ENCODE assay signal across 2 cellular contexts in the genomic region with DNA sequence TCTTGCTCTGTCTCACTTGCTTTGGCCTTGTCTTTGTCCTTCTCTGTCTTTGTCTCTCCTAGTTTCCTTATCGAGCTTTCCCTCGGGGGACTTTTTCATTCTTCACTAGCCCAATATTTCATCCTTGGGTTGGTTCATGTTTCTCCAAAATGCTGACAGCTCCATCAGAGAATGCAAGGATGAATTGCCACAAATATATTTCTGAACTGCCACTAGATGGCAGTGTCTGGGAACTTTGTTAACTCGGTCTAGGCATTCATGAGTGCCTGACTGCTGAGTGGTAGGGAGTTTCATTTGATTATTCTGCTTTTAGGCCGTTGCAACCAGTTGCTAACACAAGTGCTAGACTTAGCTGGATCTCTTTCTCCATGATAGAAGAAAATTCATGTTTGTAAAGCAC.
TF ChIP-seq lines count a peak whose summit lies in the region.

No MANE protein-coding gene starts in this region.

TF ChIP-seq in GM23338, 12 proteins besides CTCF, POLR2A, EP300 and RAD21:
- TF ChIP-seq, protein P1, sequence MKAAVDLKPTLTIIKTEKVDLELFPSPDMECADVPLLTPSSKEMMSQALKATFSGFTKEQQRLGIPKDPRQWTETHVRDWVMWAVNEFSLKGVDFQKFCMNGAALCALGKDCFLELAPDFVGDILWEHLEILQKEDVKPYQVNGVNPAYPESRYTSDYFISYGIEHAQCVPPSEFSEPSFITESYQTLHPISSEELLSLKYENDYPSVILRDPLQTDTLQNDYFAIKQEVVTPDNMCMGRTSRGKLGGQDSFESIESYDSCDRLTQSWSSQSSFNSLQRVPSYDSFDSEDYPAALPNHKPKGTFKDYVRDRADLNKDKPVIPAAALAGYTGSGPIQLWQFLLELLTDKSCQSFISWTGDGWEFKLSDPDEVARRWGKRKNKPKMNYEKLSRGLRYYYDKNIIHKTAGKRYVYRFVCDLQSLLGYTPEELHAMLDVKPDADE (IDR thresholded peaks at IDR 0.05) = no peak
- TF ChIP-seq EZH2 (IDR thresholded peaks at IDR 0.05; ENCODE audit: low read depth, unreplicated experiment) = no peak
- no peak for TF ChIP-seq ZNF331 (CRISPR knock-in tag; IDR thresholded peaks at IDR 0.05; ENCODE audit: low read depth)
- TF ChIP-seq STAT1 (IDR thresholded peaks at IDR 0.05; ENCODE audit: unreplicated experiment) = no peak
- TF ChIP-seq POLR2AphosphoS5 (IDR thresholded peaks at IDR 0.05; ENCODE audit: low read depth) = no peak
- TF ChIP-seq, protein P2, sequence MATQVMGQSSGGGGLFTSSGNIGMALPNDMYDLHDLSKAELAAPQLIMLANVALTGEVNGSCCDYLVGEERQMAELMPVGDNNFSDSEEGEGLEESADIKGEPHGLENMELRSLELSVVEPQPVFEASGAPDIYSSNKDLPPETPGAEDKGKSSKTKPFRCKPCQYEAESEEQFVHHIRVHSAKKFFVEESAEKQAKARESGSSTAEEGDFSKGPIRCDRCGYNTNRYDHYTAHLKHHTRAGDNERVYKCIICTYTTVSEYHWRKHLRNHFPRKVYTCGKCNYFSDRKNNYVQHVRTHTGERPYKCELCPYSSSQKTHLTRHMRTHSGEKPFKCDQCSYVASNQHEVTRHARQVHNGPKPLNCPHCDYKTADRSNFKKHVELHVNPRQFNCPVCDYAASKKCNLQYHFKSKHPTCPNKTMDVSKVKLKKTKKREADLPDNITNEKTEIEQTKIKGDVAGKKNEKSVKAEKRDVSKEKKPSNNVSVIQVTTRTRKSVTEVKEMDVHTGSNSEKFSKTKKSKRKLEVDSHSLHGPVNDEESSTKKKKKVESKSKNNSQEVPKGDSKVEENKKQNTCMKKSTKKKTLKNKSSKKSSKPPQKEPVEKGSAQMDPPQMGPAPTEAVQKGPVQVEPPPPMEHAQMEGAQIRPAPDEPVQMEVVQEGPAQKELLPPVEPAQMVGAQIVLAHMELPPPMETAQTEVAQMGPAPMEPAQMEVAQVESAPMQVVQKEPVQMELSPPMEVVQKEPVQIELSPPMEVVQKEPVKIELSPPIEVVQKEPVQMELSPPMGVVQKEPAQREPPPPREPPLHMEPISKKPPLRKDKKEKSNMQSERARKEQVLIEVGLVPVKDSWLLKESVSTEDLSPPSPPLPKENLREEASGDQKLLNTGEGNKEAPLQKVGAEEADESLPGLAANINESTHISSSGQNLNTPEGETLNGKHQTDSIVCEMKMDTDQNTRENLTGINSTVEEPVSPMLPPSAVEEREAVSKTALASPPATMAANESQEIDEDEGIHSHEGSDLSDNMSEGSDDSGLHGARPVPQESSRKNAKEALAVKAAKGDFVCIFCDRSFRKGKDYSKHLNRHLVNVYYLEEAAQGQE (IDR thresholded peaks at IDR 0.05; ENCODE audit: unreplicated experiment) = no peak
- no peak for TF ChIP-seq EZH2phosphoT487 (IDR thresholded peaks at IDR 0.05; ENCODE audit: unreplicated experiment)
- TF ChIP-seq, protein P3, sequence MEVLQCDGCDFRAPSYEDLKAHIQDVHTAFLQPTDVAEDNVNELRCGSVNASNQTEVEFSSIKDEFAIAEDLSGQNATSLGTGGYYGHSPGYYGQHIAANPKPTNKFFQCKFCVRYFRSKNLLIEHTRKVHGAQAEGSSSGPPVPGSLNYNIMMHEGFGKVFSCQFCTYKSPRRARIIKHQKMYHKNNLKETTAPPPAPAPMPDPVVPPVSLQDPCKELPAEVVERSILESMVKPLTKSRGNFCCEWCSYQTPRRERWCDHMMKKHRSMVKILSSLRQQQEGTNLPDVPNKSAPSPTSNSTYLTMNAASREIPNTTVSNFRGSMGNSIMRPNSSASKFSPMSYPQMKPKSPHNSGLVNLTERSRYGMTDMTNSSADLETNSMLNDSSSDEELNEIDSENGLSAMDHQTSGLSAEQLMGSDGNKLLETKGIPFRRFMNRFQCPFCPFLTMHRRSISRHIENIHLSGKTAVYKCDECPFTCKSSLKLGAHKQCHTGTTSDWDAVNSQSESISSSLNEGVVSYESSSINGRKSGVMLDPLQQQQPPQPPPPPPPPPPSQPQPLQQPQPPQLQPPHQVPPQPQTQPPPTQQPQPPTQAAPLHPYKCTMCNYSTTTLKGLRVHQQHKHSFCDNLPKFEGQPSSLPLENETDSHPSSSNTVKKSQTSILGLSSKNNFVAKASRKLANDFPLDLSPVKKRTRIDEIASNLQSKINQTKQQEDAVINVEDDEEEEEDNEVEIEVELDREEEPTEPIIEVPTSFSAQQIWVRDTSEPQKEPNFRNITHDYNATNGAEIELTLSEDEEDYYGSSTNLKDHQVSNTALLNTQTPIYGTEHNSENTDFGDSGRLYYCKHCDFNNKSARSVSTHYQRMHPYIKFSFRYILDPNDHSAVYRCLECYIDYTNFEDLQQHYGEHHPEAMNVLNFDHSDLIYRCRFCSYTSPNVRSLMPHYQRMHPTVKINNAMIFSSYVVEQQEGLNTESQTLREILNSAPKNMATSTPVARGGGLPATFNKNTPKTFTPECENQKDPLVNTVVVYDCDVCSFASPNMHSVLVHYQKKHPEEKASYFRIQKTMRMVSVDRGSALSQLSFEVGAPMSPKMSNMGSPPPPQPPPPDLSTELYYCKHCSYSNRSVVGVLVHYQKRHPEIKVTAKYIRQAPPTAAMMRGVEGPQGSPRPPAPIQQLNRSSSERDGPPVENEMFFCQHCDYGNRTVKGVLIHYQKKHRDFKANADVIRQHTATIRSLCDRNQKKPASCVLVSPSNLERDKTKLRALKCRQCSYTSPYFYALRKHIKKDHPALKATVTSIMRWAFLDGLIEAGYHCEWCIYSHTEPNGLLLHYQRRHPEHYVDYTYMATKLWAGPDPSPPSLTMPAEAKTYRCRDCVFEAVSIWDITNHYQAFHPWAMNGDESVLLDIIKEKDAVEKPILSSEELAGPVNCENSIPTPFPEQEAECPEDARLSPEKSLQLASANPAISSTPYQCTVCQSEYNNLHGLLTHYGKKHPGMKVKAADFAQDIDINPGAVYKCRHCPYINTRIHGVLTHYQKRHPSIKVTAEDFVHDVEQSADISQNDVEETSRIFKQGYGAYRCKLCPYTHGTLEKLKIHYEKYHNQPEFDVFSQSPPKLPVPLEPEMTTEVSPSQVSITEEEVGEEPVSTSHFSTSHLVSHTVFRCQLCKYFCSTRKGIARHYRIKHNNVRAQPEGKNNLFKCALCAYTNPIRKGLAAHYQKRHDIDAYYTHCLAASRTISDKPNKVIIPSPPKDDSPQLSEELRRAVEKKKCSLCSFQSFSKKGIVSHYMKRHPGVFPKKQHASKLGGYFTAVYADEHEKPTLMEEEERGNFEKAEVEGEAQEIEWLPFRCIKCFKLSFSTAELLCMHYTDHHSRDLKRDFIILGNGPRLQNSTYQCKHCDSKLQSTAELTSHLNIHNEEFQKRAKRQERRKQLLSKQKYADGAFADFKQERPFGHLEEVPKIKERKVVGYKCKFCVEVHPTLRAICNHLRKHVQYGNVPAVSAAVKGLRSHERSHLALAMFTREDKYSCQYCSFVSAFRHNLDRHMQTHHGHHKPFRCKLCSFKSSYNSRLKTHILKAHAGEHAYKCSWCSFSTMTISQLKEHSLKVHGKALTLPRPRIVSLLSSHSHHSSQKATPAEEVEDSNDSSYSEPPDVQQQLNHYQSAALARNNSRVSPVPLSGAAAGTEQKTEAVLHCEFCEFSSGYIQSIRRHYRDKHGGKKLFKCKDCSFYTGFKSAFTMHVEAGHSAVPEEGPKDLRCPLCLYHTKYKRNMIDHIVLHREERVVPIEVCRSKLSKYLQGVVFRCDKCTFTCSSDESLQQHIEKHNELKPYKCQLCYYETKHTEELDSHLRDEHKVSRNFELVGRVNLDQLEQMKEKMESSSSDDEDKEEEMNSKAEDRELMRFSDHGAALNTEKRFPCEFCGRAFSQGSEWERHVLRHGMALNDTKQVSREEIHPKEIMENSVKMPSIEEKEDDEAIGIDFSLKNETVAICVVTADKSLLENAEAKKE (CRISPR knock-in tag; IDR thresholded peaks at IDR 0.05) = no peak
- TF ChIP-seq CREB1 (CRISPR knock-in tag; IDR thresholded peaks at IDR 0.05; ENCODE audit: low read depth) = no peak

TF ChIP-seq in H1, 55 proteins besides CTCF, POLR2A, EP300 and RAD21 (continued from another document):
- TF ChIP-seq ZNF274 (IDR thresholded peaks at IDR 0.05; ENCODE audit: borderline replicate concordance, extremely low read depth, low read length) (no peak), CREB1 (IDR thresholded peaks at IDR 0.05) (no peak), CBX8 (IDR thresholded peaks at IDR 0.05; ENCODE audit: borderline replicate concordance, low read depth, low read length) (no peak), SIN3A (conservative IDR thresholded peaks at IDR 0.05 in 1 of 2, IDR thresholded peaks at IDR 0.05 in 1 of 2; ENCODE audit: low read depth in 1 of 2, low read length in 2 of 2) (no peak), SUZ12 (IDR thresholded peaks at IDR 0.05; ENCODE audit: low read length) (no peak), SIRT6 (IDR thresholded peaks at IDR 0.05; ENCODE audit: low read length) (no peak)
